Comparison of ENCODE assay signal across 12 cellular contexts in the genomic region with DNA sequence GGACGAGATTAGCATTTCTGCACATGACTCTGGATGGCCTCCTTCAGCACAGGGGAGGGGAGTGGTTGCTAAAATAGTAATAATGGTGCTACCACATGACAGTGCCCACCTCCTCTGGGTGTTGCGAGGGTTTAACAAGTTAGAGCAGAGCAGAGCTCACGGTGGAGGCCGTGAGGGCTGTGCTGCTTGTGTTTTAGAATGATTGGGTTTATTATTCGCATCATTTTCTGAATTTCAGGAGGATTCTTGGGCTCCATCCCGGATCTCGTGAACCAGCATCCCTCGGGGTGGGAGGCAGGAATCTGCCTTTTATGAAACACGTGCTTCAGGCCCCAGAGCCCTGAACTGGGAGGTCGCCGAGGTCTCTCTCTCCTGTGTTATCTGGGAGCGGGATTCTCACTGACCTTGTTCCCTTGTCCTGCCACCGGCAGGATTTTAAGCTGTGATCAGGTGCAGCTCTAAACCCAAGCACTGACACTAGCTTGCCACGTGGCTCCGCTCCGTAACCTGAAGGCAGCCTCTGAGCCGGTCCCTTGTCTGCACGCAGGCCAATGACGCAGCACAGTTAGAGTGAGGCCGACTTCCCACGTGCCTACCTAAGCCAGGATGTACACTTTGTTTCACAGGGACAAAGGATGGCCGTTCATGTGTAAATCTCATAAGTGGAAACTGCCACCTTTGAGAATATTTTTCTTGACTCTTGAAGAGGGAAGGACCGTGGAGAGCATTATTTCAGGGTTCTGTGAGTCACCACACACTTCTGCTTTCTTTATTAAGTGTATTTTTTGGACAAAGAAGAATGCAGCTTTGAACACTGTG.
DNase-seq lines count a peak whose midpoint lies in the region; ATAC-seq, FAIRE-seq and TF ChIP-seq lines count a peak whose summit lies in the region.
"Had no signal": no experiment of that assay in that cellular context is flagged by ENCODE, and none has a peak within 500 bp of the region (broad histone marks: within the 10 kb centered on the region; RNA-seq: fewer than 3 reads in every experiment).

No MANE protein-coding gene starts in this region.

- H3K9me1 ChIP-seq in K562 (ENCODE audit: control insufficient read depth, insufficient read depth, low read length), result no peaks in the 10 kb centered on the region

- 16% methylated on average over 22 of the region's 23 CpGs for WGBS in K562 (ENCODE audit: insufficient coverage, low coverage, missing lambda C conversion rate)
- WGBS in pancreas, 2 donors, result 76 to 78% methylated on average over 23 of the region's 23 CpGs

- FAIRE-seq in K562 (lab: Jason Lieb, UNC), result no peak
- no peak for FAIRE-seq in pancreas (lab: Jason Lieb, UNC)

- no peaks in the 10 kb centered on the region for H3K79me2 ChIP-seq in K562 (ENCODE audit: control insufficient read depth, insufficient read depth, low read length)
- H3K79me2 ChIP-seq in Karpas-422 (ENCODE audit: low read length), result no peaks in the 10 kb centered on the region

- H3K27me3 ChIP-seq in K562 (ENCODE audit: control insufficient read depth in 2 of 2, insufficient read depth in 2 of 2, low read length in 2 of 2), result peaks cover 0 to 19% of the 10 kb centered on the region in 2 experiments; a peak in 2 of 5 replicates
- H3K27me3 ChIP-seq in pancreas, result no peaks in the 10 kb centered on the region
- H3K27me3 ChIP-seq in Karpas-422 (ENCODE audit: low read length), result peaks cover 3% of the 10 kb centered on the region; the same call in 1 of the 2 replicates

- DNase-seq in DMS79 (lab: John Stamatoyannopoulos, UW) (peak; percentile 70), K562 (ENCODE audit: extremely low read depth in 1 of 4, low spot score in 3 of 4) (peak in 1 of 4 experiments; percentile 20), pancreas (no peak), NCI-H2107 (lab: John Stamatoyannopoulos, UW) (no peak), Karpas-422 (no peak)
- DNase-seq: brain microvascular endothelial cell; erythroblast; NCI-H1048; NK-92 treated with Interleukin-12 subunit alpha and Interleukin-12 subunit beta, amount 100 ng/mL, for 24 hours had no signal

- TF ChIP-seq RAD21 in K562 (CRISPR knock-in tag; conservative IDR thresholded peaks at IDR 0.05 in 1 of 2, IDR thresholded peaks at IDR 0.05 in 1 of 2), result no peak

- no peak for TF ChIP-seq POLR2A in K562 (conservative IDR thresholded peaks at IDR 0.05)

- no peak for TF ChIP-seq EP300 in K562 (IDR thresholded peaks at IDR 0.05; ENCODE audit: low read length)

- CTCF ChIA-PET in K562 (lab: Yijun Ruan, JAX; ENCODE audit: low intra/inter-chr PET ratio), result no interaction called here

- no peak overlapping the region for H3K4me3 ChIP-seq in K562
- H3K4me3 ChIP-seq in pancreas, result no peak overlapping the region
- no peak overlapping the region for H3K4me3 ChIP-seq in Karpas-422 (ENCODE audit: low read length)

- H3K9me2 ChIP-seq in Karpas-422 (replicated peaks; ENCODE audit: insufficient read depth, low read length), result no peaks in the 10 kb centered on the region

- H4K20me1 ChIP-seq in K562 (replicated peaks; ENCODE audit: control insufficient read depth, insufficient read depth, low read length) (no peaks in the 10 kb centered on the region), Karpas-422 (ENCODE audit: insufficient read depth, low read depth, low read length) (no peaks in the 10 kb centered on the region)

- TF ChIP-seq CTCF in K562 (IDR thresholded peaks at IDR 0.05 in 2 of 3, conservative IDR thresholded peaks at IDR 0.05 in 1 of 3; ENCODE audit: insufficient read depth in 2 of 3, low read depth in 1 of 3, low read length in 3 of 3) (no peak), pancreas (IDR thresholded peaks at IDR 0.05) (no peak)

- H3K4me1 ChIP-seq in K562 (replicated peaks in 1 of 2; ENCODE audit: control insufficient read depth in 2 of 2, insufficient read depth in 2 of 2, low read length in 2 of 2) (peaks cover 0 to 4% of the 10 kb centered on the region in 2 experiments; a peak in 2 of 5 replicates), pancreas (no peaks in the 10 kb centered on the region), Karpas-422 (ENCODE audit: low read length) (peaks cover 3% of the 10 kb centered on the region; the same call in 1 of the 2 replicates)

- POLR2A ChIA-PET in K562 (lab: Yijun Ruan, JAX), result interaction anchor here (0.6 kb wide), 1 partner anchor 81 kb away, joined by 3 read pairs; no protein-coding TSS in a partner anchor

- ATAC-seq in GM19455 (IDR thresholded peaks at IDR 0.05; ENCODE audit: unreplicated experiment) (peak; percentile 53), HG03521 (IDR thresholded peaks at IDR 0.05; ENCODE audit: unreplicated experiment) (peak; percentile 38), K562 (peak; percentile 79), pancreas (no peak), HG02571 (IDR thresholded peaks at IDR 0.05; ENCODE audit: unreplicated experiment) (no peak)

- H3K9ac ChIP-seq in K562 (ENCODE audit: insufficient read depth in 1 of 2, low read depth in 2 of 2, low read length in 2 of 2) (no peak overlapping the region), Karpas-422 (ENCODE audit: low read length) (no peak overlapping the region)

- intact Hi-C loops in K562 (cut with micrococcal nuclease), result no loop called here
- intact Hi-C loops in pancreas (cut with DNase I), result no loop called here

- H3K27ac ChIP-seq in K562 (ENCODE audit: extremely low read depth, low read depth, low read length) (no peak overlapping the region), pancreas (no peak overlapping the region), Karpas-422 (ENCODE audit: low read length) (no peak overlapping the region)
- H3K27ac ChIP-seq: brain microvascular endothelial cell had no signal

- H3K36me3 ChIP-seq in K562 (ENCODE audit: control insufficient read depth, insufficient read depth, low read length) (no peaks in the 10 kb centered on the region), pancreas (no peaks in the 10 kb centered on the region), Karpas-422 (ENCODE audit: insufficient read depth, low read length) (no peaks in the 10 kb centered on the region)
- H3K36me3 ChIP-seq: brain microvascular endothelial cell had no signal

- BruUV-seq in K562 (replicated peaks; lab: Mats Ljungman, UMichigan), result no TSS peak

- H2AFZ ChIP-seq in K562 (ENCODE audit: low read depth, low read length) (peak overlapping the region; percentile 29), Karpas-422 (ENCODE audit: low read length) (no peak overlapping the region)

- H3K9me3 ChIP-seq in K562 (replicated peaks; ENCODE audit: control insufficient read depth, insufficient read depth, low read depth, low read length), result no peaks in the 10 kb centered on the region
- no peaks in the 10 kb centered on the region for H3K9me3 ChIP-seq in pancreas
- H3K9me3 ChIP-seq in Karpas-422 (ENCODE audit: low read length), result no peaks in the 10 kb centered on the region

- H3K4me2 ChIP-seq in K562 (ENCODE audit: insufficient read depth, low read length) (no peak overlapping the region), Karpas-422 (ENCODE audit: low read depth, low read length, poor library complexity, severe bottlenecking) (no peak overlapping the region)

- in situ Hi-C loops in K562 (cut with MboI), result no loop called here

TF ChIP-seq in K562, 482 proteins besides CTCF, POLR2A, EP300 and RAD21 (continues in another document):
- TF ChIP-seq, protein P1, sequence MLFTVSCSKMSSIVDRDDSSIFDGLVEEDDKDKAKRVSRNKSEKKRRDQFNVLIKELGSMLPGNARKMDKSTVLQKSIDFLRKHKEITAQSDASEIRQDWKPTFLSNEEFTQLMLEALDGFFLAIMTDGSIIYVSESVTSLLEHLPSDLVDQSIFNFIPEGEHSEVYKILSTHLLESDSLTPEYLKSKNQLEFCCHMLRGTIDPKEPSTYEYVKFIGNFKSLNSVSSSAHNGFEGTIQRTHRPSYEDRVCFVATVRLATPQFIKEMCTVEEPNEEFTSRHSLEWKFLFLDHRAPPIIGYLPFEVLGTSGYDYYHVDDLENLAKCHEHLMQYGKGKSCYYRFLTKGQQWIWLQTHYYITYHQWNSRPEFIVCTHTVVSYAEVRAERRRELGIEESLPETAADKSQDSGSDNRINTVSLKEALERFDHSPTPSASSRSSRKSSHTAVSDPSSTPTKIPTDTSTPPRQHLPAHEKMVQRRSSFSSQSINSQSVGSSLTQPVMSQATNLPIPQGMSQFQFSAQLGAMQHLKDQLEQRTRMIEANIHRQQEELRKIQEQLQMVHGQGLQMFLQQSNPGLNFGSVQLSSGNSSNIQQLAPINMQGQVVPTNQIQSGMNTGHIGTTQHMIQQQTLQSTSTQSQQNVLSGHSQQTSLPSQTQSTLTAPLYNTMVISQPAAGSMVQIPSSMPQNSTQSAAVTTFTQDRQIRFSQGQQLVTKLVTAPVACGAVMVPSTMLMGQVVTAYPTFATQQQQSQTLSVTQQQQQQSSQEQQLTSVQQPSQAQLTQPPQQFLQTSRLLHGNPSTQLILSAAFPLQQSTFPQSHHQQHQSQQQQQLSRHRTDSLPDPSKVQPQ (CRISPR knock-in tag; IDR thresholded peaks at IDR 0.05; ENCODE audit: borderline replicate concordance), result no peak

Comparison
In these comparisons a context has a peak if more than half of its experiments do, and no peak if none do; other contexts are left out.
1. ATAC-seq: peak in GM19455 (single experiment), HG03521 (single experiment) and K562 (single experiment); none in pancreas (0 of 4) and HG02571 (single experiment).